ENCODE assay signal across 8 cellular contexts in genomic region chr4:78058591-78059523, GRCh38. TPM values are rescaled to one million over a fixed set of nuclear protein-coding genes. Genes with fewer than 3 reads are reported as not detected.
DNase-seq lines count a peak whose midpoint lies in the region; ATAC-seq and TF ChIP-seq lines count a peak whose summit lies in the region.

No MANE protein-coding gene starts in this region.

- ATAC-seq in naive B cell (ENCODE audit: low read depth in 2 of 2) (no peak), GM21717 (IDR thresholded peaks at IDR 0.05; ENCODE audit: unreplicated experiment) (no peak), GM21447 (IDR thresholded peaks at IDR 0.05; ENCODE audit: unreplicated experiment) (no peak)

- TF ChIP-seq RAD21 in Ishikawa (IDR thresholded peaks at IDR 0.05; ENCODE audit: low read depth) = no peak

- peak overlapping the region in 3 of 6 donors; percentile 47 to 83 (median 52) for H3K27ac Mint-ChIP-seq in naive B cell

- no peaks in the 10 kb centered on the region for H3K36me3 Mint-ChIP-seq in naive B cell

- peaks cover 0 to 4% (median 0%) of the 10 kb centered on the region in 7 donors for H3K9me3 Mint-ChIP-seq in naive B cell

- no peak for TF ChIP-seq EP300 in Ishikawa (IDR thresholded peaks at IDR 0.05; ENCODE audit: borderline replicate concordance)

- peaks cover 50 to 70% (median 67%) of the 10 kb centered on the region in 3 donors for H3K27me3 Mint-ChIP-seq in naive B cell

- H3K4me3 Mint-ChIP-seq in naive B cell = peak overlapping the region; percentile 89 to 99 (median 94)

- no peak for TF ChIP-seq CTCF in VCaP (conservative IDR thresholded peaks at IDR 0.05)

- peaks cover 20 to 28% (median 27%) of the 10 kb centered on the region in 3 donors for H3K4me1 Mint-ChIP-seq in naive B cell

- H3K27ac ChIP-seq in VCaP = peak overlapping the region; percentile 99

- DNase-seq in DMS153 (lab: John Stamatoyannopoulos, UW) (peak; percentile 23), fibroblast of gingiva (ENCODE audit: low read depth) (peak; percentile 22), naive B cell (peak; percentile 1), cerebellar nuclear complex (lab: John Stamatoyannopoulos, UW) (no peak)

TF ChIP-seq in Ishikawa, 13 proteins besides CTCF, POLR2A, EP300 and RAD21:
- no peak for TF ChIP-seq CEBPB (IDR thresholded peaks at IDR 0.05)
- TF ChIP-seq YY1 (IDR thresholded peaks at IDR 0.05; ENCODE audit: low read depth) = 0 out of 2 replicates have a peak, but pooled peaks have one; percentile 15

RNA-seq across cellular contexts. Expression of gene FRAS1, which starts 1.7 kb away (rescaled TPM):
- under 1 TPM in 2 of 6 donors, not detected in 4; 0.01 to 0.09 TPM for polyA plus RNA-seq in naive B cell (ENCODE audit: low read depth in 6 of 6)

Comparison
In these comparisons a context has a peak if more than half of its experiments do, and no peak if none do; other contexts are left out.
1. DNase-seq: peak in DMS153 (single experiment), fibroblast of gingiva (single experiment) and naive B cell (single experiment); none in cerebellar nuclear complex (0 of 2).